ENCODE assay signal across 25 cellular contexts in genomic region chr11:5621580-5621979, GRCh38. TPM values are rescaled to one million over a fixed set of nuclear protein-coding genes. Genes with fewer than 3 reads are reported as not detected.
A peak's percentile ranks its signal among the peaks of the same experiment; 100 is the strongest.
DNase-seq lines count a peak whose midpoint lies in the region; ATAC-seq, FAIRE-seq and TF ChIP-seq lines count a peak whose summit lies in the region.
"Had no signal": no experiment of that assay in that cellular context is flagged by ENCODE, and none has a peak within 500 bp of the region (broad histone marks: within the 10 kb centered on the region; RNA-seq: fewer than 3 reads in every experiment).

No MANE protein-coding gene starts in this region.

- dilution Hi-C loops in keratinocyte (cut with MboI; ENCODE audit: extremely low pct_ligation_motif_present, low sequenced_read_pairs), result no loop called here

- peaks cover 12% of the 10 kb centered on the region for H3F3A ChIP-seq in smooth muscle cell (ENCODE audit: low read depth)

- FAIRE-seq in keratinocyte (lab: Jason Lieb, UNC), result no peak
- FAIRE-seq: urothelium cell line had no signal

- TF ChIP-seq POLR2A in Peyer's patch (IDR thresholded peaks at IDR 0.05), result no peak

- no peaks in the 10 kb centered on the region for H4K20me1 ChIP-seq in keratinocyte (ENCODE audit: control insufficient read depth, extremely low read depth, insufficient read depth, low read length)
- H4K20me1 ChIP-seq in smooth muscle cell (ENCODE audit: low read depth), result no peaks in the 10 kb centered on the region

- H3K27ac ChIP-seq in SJSA1, result peak overlapping the region; percentile 48; the same call in 1 of the 2 replicates
- peak overlapping the region; percentile 88 for H3K27ac ChIP-seq in keratinocyte (ENCODE audit: control insufficient read depth, insufficient read depth, low read length)
- peak overlapping the region; percentile 88 for H3K27ac ChIP-seq in smooth muscle cell (ENCODE audit: low read depth)
- no peak overlapping the region for H3K27ac ChIP-seq in Peyer's patch
- H3K27ac ChIP-seq: psoas muscle had no signal

- H3K27me3 ChIP-seq in SJSA1 (replicated peaks), result no peaks in the 10 kb centered on the region
- H3K27me3 ChIP-seq in keratinocyte (ENCODE audit: control insufficient read depth, extremely low read depth, insufficient read depth, low read length), result no peaks in the 10 kb centered on the region
- no peaks in the 10 kb centered on the region for H3K27me3 ChIP-seq in smooth muscle cell (ENCODE audit: low read depth)
- no peaks in the 10 kb centered on the region for H3K27me3 ChIP-seq in Peyer's patch
- H3K27me3 ChIP-seq: cardiac muscle cell, esophagus muscularis mucosa had no signal

- H3K4me2 ChIP-seq in keratinocyte (ENCODE audit: control insufficient read depth, extremely low read depth, insufficient read depth, low read depth, low read length) (peak overlapping the region; percentile 82), smooth muscle cell (peak overlapping the region; percentile 67)

- in situ Hi-C loops in KBM-7 (cut with MboI; ENCODE audit: low pct_unique_long_range_greater_than_20kb, low sequenced_read_pairs), result no loop called here

- H3K9me3 ChIP-seq in SJSA1 (replicated peaks) (no peaks in the 10 kb centered on the region), keratinocyte (ENCODE audit: control insufficient read depth, low read depth, low read length) (no peaks in the 10 kb centered on the region), smooth muscle cell (replicated peaks; ENCODE audit: low read depth) (no peaks in the 10 kb centered on the region), Peyer's patch (no peaks in the 10 kb centered on the region)
- H3K9me3 ChIP-seq: esophagus muscularis mucosa, psoas muscle had no signal

- H3K9ac ChIP-seq in keratinocyte (ENCODE audit: control insufficient read depth, extremely low read depth, insufficient read depth, low read length), result peak overlapping the region; percentile 50
- H3K9ac ChIP-seq in smooth muscle cell (ENCODE audit: low read depth), result peak overlapping the region; percentile 65

- H3K4me3 ChIP-seq in SJSA1 (no peak overlapping the region), keratinocyte (ENCODE audit: control insufficient read depth in 2 of 3, extremely low read depth in 1 of 3, insufficient read depth in 2 of 3, low read depth in 1 of 3, low read length in 3 of 3) (peak overlapping the region in 1 of 3 experiments; percentile 61), smooth muscle cell (no peak overlapping the region), Peyer's patch (no peak overlapping the region)
- H3K4me3 ChIP-seq: cardiac muscle cell, esophagus muscularis mucosa, psoas muscle had no signal

- H3K36me3 ChIP-seq in SJSA1 (no peaks in the 10 kb centered on the region), keratinocyte (ENCODE audit: control insufficient read depth in 2 of 2, extremely low read depth in 1 of 2, insufficient read depth in 2 of 2, low read length in 2 of 2) (no peaks in the 10 kb centered on the region), smooth muscle cell (ENCODE audit: low read depth) (no peaks in the 10 kb centered on the region), Peyer's patch (no peaks in the 10 kb centered on the region)
- H3K36me3 ChIP-seq: cardiac muscle cell, esophagus muscularis mucosa had no signal

- DNase-seq in ELF-1 (ENCODE audit: low read depth, low spot score) (peak; percentile 55), SJSA1 (ENCODE audit: low read depth in 1 of 2, low spot score in 2 of 2) (no peak), keratinocyte (ENCODE audit: low read depth, low spot score) (no peak), smooth muscle cell (lab: John Stamatoyannopoulos, UW; ENCODE audit: unreplicated experiment) (no peak), Peyer's patch (no peak), KBM-7 (no peak)
- DNase-seq in stimulated activated CD4-positive, alpha-beta T cell treated with anti-CD3 and anti-CD28 coated beads, Interleukin-4, amount 100 ng/mL, for 24 hours, result no peak
- DNase-seq: activated CD4-positive, CD25-positive, alpha-beta regulatory T cell; activated CD8-positive, alpha-beta T cell treated with anti-CD3 and anti-CD28 coated beads for 36 hours; activated naive CD8-positive, alpha-beta T cell treated with anti-CD3 and anti-CD28 coated beads, Interleukin-2, amount 10 ng/mL, durations not matched to agents 7 days and 5 days; activated T-cell treated with anti-CD3 and anti-CD28 coated beads, Interleukin-2, amount 50 U/mL, for 72 hours; AML-193; glutamatergic neuron; NCI-H524 treated with DMSO at 0.1 percent for 48 hours; psoas muscle; SHP77 treated with DMSO at 0.1 percent for 48 hours; stimulated activated CD4-positive, alpha-beta T cell treated with anti-CD3 and anti-CD28 coated beads, Interleukin-12 subunit alpha, Interleukin-12 subunit beta, amount 100 ng/mL, for 4 hours had no signal

- TF ChIP-seq CTCF in keratinocyte (optimal IDR thresholded peaks at IDR 0.05 in 1 of 3, IDR thresholded peaks at IDR 0.05 in 1 of 3, conservative IDR thresholded peaks at IDR 0.05 in 1 of 3; ENCODE audit: extremely low read depth in 1 of 3, insufficient read depth in 2 of 3, low read length in 3 of 3), result no peak
- no peak for TF ChIP-seq CTCF in smooth muscle cell (IDR thresholded peaks at IDR 0.05; ENCODE audit: borderline replicate concordance, insufficient read depth, poor library complexity, severe bottlenecking)
- no peak for TF ChIP-seq CTCF in Peyer's patch (IDR thresholded peaks at IDR 0.05)

- H3K79me2 ChIP-seq in keratinocyte (ENCODE audit: control insufficient read depth, insufficient read depth, low read length) (no peaks in the 10 kb centered on the region), smooth muscle cell (ENCODE audit: low read depth) (no peaks in the 10 kb centered on the region)

- H2AFZ ChIP-seq in keratinocyte (ENCODE audit: control insufficient read depth, low read length) (no peak overlapping the region), smooth muscle cell (ENCODE audit: low read depth) (no peak overlapping the region)

- no peak for ATAC-seq in HG02981 (IDR thresholded peaks at IDR 0.05; ENCODE audit: unreplicated experiment)
- ATAC-seq: activated CD8-positive, alpha-beta T cell treated with anti-CD3 and anti-CD28 coated beads for 36 hours; activated T-cell treated with anti-CD3 and anti-CD28 coated beads, Interleukin-2, amount 50 U/mL, for 72 hours; psoas muscle had no signal

- H3K4me1 ChIP-seq in SJSA1 (replicated peaks) (peaks cover 46% of the 10 kb centered on the region), keratinocyte (ENCODE audit: control insufficient read depth, extremely low read depth, insufficient read depth, low read length) (peaks cover 52% of the 10 kb centered on the region), smooth muscle cell (ENCODE audit: low read depth) (peaks cover 14% of the 10 kb centered on the region), Peyer's patch (peaks cover 0 to 34% (median 5%) of the 10 kb centered on the region in 4 donors)
- H3K4me1 ChIP-seq: psoas muscle had no signal

- H3K9me1 ChIP-seq in keratinocyte (ENCODE audit: control insufficient read depth, extremely low read depth, insufficient read depth, low read length), result no peaks in the 10 kb centered on the region

RNA-seq across cellular contexts. Expression of gene TRIM34, which starts 3.2 kb away (rescaled TPM):
- total RNA-seq in SJSA1 (2014; rRNA removed; shearing (Covaris generic)), result 6.0 and 10.6 TPM in 2 replicates
- polyA plus RNA-seq in keratinocyte (13.7 to 20.5 TPM (median 15.8 TPM) in 3 replicates), smooth muscle cell (4.1 and 6.3 TPM in 2 replicates)
- polyA plus RNA-seq in keratinocyte (2011; ENCODE audit: low read depth), result 9.3 TPM
- polyA plus RNA-seq in keratinocyte (2011; cell fraction: cytosol; rRNA removed), result 7.8 and 18.6 TPM in 2 replicates
- 18.8 and 22.5 TPM in 2 replicates for polyA plus RNA-seq in keratinocyte (2011; cell fraction: nucleus; rRNA removed)
- polyA plus RNA-seq in keratinocyte (2012; ENCODE audit: low replicate concordance), result 3.1 and 7.6 TPM in 2 replicates
- polyA minus RNA-seq in keratinocyte, result 2.3 to 14.3 TPM (median 11.6 TPM) in 3 replicates
- 7.1 TPM for polyA minus RNA-seq in keratinocyte (2011; cell fraction: cytosol; rRNA and poly(A)+ RNA removed)
- polyA minus RNA-seq in keratinocyte (2011; cell fraction: nucleus; rRNA and poly(A)+ RNA removed), result 3.9 and 6.8 TPM in 2 replicates
- total RNA-seq in smooth muscle cell (6.7 and 7.5 TPM in 2 replicates), Peyer's patch (10 to 100 TPM in 3 of 4 donors, 1 to 10 TPM in 1; 6.7 to 14.9 (median 11.0) TPM)

RNA-seq across cellular contexts. Expression of gene TRIM6, which starts 25.1 kb away (rescaled TPM):
- total RNA-seq in SJSA1 (2014; rRNA removed; shearing (Covaris generic)), result 24.1 and 26.2 TPM in 2 replicates
- polyA plus RNA-seq in keratinocyte, result 3.9 to 5.2 TPM (median 4.5 TPM) in 3 replicates
- polyA plus RNA-seq in keratinocyte (2011; ENCODE audit: low read depth), result not detected
- polyA plus RNA-seq in keratinocyte (2011; cell fraction: cytosol; rRNA removed), result 2.4 and 3.5 TPM in 2 replicates
- polyA plus RNA-seq in keratinocyte (2011; cell fraction: nucleus; rRNA removed), result 3.9 and 6.1 TPM in 2 replicates
- polyA plus RNA-seq in keratinocyte (2012; ENCODE audit: low replicate concordance), result 0.61 and 3.2 TPM in 2 replicates
- 1.7 to 3.9 TPM (median 1.9 TPM) in 3 replicates for polyA minus RNA-seq in keratinocyte
- 1.3 TPM for polyA minus RNA-seq in keratinocyte (2011; cell fraction: cytosol; rRNA and poly(A)+ RNA removed)
- polyA minus RNA-seq in keratinocyte (2011; cell fraction: nucleus; rRNA and poly(A)+ RNA removed), result 1.4 and 3.2 TPM in 2 replicates
- 5.6 and 10.0 TPM in 2 replicates for total RNA-seq in smooth muscle cell
- polyA plus RNA-seq in smooth muscle cell, result 3.7 and 11.7 TPM in 2 replicates
- total RNA-seq in Peyer's patch, result 1 to 10 TPM in 3 of 4 donors, under 1 TPM in 1; 0.53 to 3.3 (median 1.3) TPM

RNA-seq across cellular contexts. Expression of gene OR52B6, which starts 40.9 kb away (rescaled TPM):
- not detected in 2 replicates for total RNA-seq in SJSA1 (2014; rRNA removed; shearing (Covaris generic))
- polyA plus RNA-seq in keratinocyte, result not detected in 3 replicates
- not detected for polyA plus RNA-seq in keratinocyte (2011; ENCODE audit: low read depth)
- polyA plus RNA-seq in keratinocyte (2011; cell fraction: cytosol; rRNA removed), result not detected in 2 replicates
- polyA plus RNA-seq in keratinocyte (2011; cell fraction: nucleus; rRNA removed), result not detected in 2 replicates
- 0.17 TPM in 1 of 2 replicates, not detected in the other for polyA plus RNA-seq in keratinocyte (2012; ENCODE audit: low replicate concordance)
- not detected in 3 replicates for polyA minus RNA-seq in keratinocyte
- polyA minus RNA-seq in keratinocyte (2011; cell fraction: cytosol; rRNA and poly(A)+ RNA removed), result not detected
- not detected in 2 replicates for polyA minus RNA-seq in keratinocyte (2011; cell fraction: nucleus; rRNA and poly(A)+ RNA removed)
- total RNA-seq in smooth muscle cell, result not detected in 2 replicates
- polyA plus RNA-seq in smooth muscle cell, result not detected in 2 replicates
- total RNA-seq in Peyer's patch, result not detected
- total RNA-seq: activated CD8-positive, alpha-beta T cell treated with anti-CD3 and anti-CD28 coated beads for 36 hours; activated naive CD8-positive, alpha-beta T cell treated with anti-CD3 and anti-CD28 coated beads, Interleukin-2, amount 10 ng/mL, durations not matched to agents 7 days and 5 days; activated T-cell treated with anti-CD3 and anti-CD28 coated beads, Interleukin-2, amount 50 U/mL, for 72 hours; cardiac muscle cell; esophagus muscularis mucosa; HT1080; LHCN-M2; lung microvascular endothelial cell; psoas muscle; T-helper 2 cell treated with Interferon-gamma antibody and Interleukin-4, amounts not matched to agents 100 ng/mL and 5 ng/mL, for 36 hours had no signal
- polyA plus RNA-seq: cardiac muscle cell, psoas muscle had no signal

Comparison
In these comparisons a context has a peak if more than half of its experiments do, and no peak if none do; other contexts are left out.
1. H3K27ac ChIP-seq: peak in SJSA1 (single experiment), keratinocyte (single experiment) and smooth muscle cell (single experiment); none in Peyer's patch (0 of 4).